16 cellular contexts compared by ENCODE assay signal in genomic region chr11:66886671-66887221, GRCh38. TPM values are rescaled to one million over a fixed set of nuclear protein-coding genes. Genes with fewer than 3 reads are reported as not detected.
A peak's percentile ranks its signal among the peaks of the same experiment; 100 is the strongest.
DNase-seq lines count a peak whose midpoint lies in the region; ATAC-seq and TF ChIP-seq lines count a peak whose summit lies in the region.
"Had no signal": no experiment of that assay in that cellular context is flagged by ENCODE, and none has a peak within 500 bp of the region (broad histone marks: within the 10 kb centered on the region; RNA-seq: fewer than 3 reads in every experiment).

No MANE protein-coding gene starts in this region.

- DNase-seq in astrocyte of the hippocampus (ENCODE audit: low read depth, low spot score) (peak; percentile 71), left ventricle myocardium inferior (peak; percentile 54), inferior parietal cortex (ENCODE audit: extremely low spot score) (no peak), SHP77 (lab: John Stamatoyannopoulos, UW) (no peak)
- DNase-seq: activated CD8-positive, alpha-beta memory T cell treated with anti-CD3 and anti-CD28 coated beads, Interleukin-2, amount 10 ng/mL, durations not matched to agents 7 days and 5 days; KBM-7; kidney glomerular epithelial cell; naive thymus-derived CD8-positive, alpha-beta T cell; NCI-H1694; SIG-M5 had no signal

- H3K36me3 ChIP-seq in HEK293 (ENCODE audit: control insufficient read depth in 2 of 2, insufficient read depth in 1 of 2, low read length in 2 of 2) (no peaks in the 10 kb centered on the region), left ventricle myocardium inferior (no peaks in the 10 kb centered on the region), skeletal muscle satellite cell (ENCODE audit: insufficient read depth, low read length) (no peaks in the 10 kb centered on the region)
- H3K36me3 ChIP-seq: thoracic aorta had no signal

- no peaks in the 10 kb centered on the region for H3K9me3 ChIP-seq in HEK293 (ENCODE audit: control insufficient read depth, insufficient read depth, low read depth, low read length)
- no peaks in the 10 kb centered on the region for H3K9me3 ChIP-seq in left ventricle myocardium inferior (replicated peaks)
- H3K9me3 ChIP-seq in skeletal muscle satellite cell (replicated peaks; ENCODE audit: low read length) = no peaks in the 10 kb centered on the region
- H3K9me3 ChIP-seq: thoracic aorta had no signal

- peak overlapping the region; percentile 34 for H3K4me2 ChIP-seq in skeletal muscle satellite cell (ENCODE audit: low read length)

- POLR2A ChIA-PET in HEK293 (lab: Yijun Ruan, JAX) = no interaction called here

- H3K4me1 ChIP-seq in HEK293 (ENCODE audit: control insufficient read depth, insufficient read depth, low read length) (no peaks in the 10 kb centered on the region), left ventricle myocardium inferior (peaks cover 17% of the 10 kb centered on the region), skeletal muscle satellite cell (ENCODE audit: control insufficient read depth, insufficient read depth, low read length) (peaks cover 44% of the 10 kb centered on the region)

- intact Hi-C loops in left ventricle myocardium inferior (cut with micrococcal nuclease) = no loop called here

- H3K27ac ChIP-seq in HEK293 (ENCODE audit: extremely low read depth, low read depth, low read length) (no peak overlapping the region), left ventricle myocardium inferior (replicated peaks) (peak overlapping the region; percentile 48)
- H3K27ac ChIP-seq: thoracic aorta had no signal

- no peak for TF ChIP-seq CTCF in HEK293 (tag by site-specific recombination; IDR thresholded peaks at IDR 0.05)
- TF ChIP-seq CTCF in left ventricle myocardium inferior (IDR thresholded peaks at IDR 0.05; ENCODE audit: borderline replicate concordance) = no peak

- no peaks in the 10 kb centered on the region for H3K27me3 ChIP-seq in left ventricle myocardium inferior (ENCODE audit: low read depth)
- no peaks in the 10 kb centered on the region for H3K27me3 ChIP-seq in skeletal muscle satellite cell (ENCODE audit: control insufficient read depth, insufficient read depth, low read length)

- CTCF ChIA-PET in HEK293 (lab: Yijun Ruan, JAX) = interaction anchor here (0.7 to 1.0 kb wide), 2 partner anchors 34 to 135 kb away, joined by 3 read pairs; no protein-coding TSS in a partner anchor

- H3K9ac ChIP-seq in skeletal muscle satellite cell (ENCODE audit: low read depth, low read length) = no peak overlapping the region

- no peak for ATAC-seq in HG03521 (IDR thresholded peaks at IDR 0.05; ENCODE audit: unreplicated experiment)
- no peak for ATAC-seq in HG03457 (IDR thresholded peaks at IDR 0.05; ENCODE audit: unreplicated experiment)
- ATAC-seq: activated CD8-positive, alpha-beta memory T cell treated with anti-CD3 and anti-CD28 coated beads, Interleukin-2, amount 10 ng/mL, durations not matched to agents 7 days and 5 days; naive thymus-derived CD8-positive, alpha-beta T cell had no signal

- H3K4me3 ChIP-seq in HEK293 (ENCODE audit: low read depth, low read length) (no peak overlapping the region), left ventricle myocardium inferior (no peak overlapping the region), skeletal muscle satellite cell (ENCODE audit: low read length) (no peak overlapping the region)
- H3K4me3 ChIP-seq: skin epidermis, thoracic aorta had no signal

TF ChIP-seq in HEK293, 187 proteins besides CTCF, POLR2A, EP300 and RAD21:
- TF ChIP-seq GLIS1 (tag by site-specific recombination; IDR thresholded peaks at IDR 0.05) (0 out of 2 replicates have a peak, but pooled peaks have one; percentile 25), ZNF274 (IDR thresholded peaks at IDR 0.05; ENCODE audit: low read length) (no peak), ZNF274 (tag by site-specific recombination; IDR thresholded peaks at IDR 0.05; ENCODE audit: borderline replicate concordance) (no peak), ZNF701 (tag by site-specific recombination; IDR thresholded peaks at IDR 0.05) (no peak), ZIC2 (tag by site-specific recombination; IDR thresholded peaks at IDR 0.05) (peak; percentile 11; the same call in 1 of the 2 replicates), OSR2 (tag by site-specific recombination; IDR thresholded peaks at IDR 0.05) (peak; percentile 78)

RNA-seq across cellular contexts. Expression of gene LRFN4, which starts 29.9 kb away (rescaled TPM):
- total RNA-seq in left ventricle myocardium inferior = 13.5 TPM
- 22.8 and 36.7 TPM in 2 replicates for total RNA-seq in skeletal muscle satellite cell (2012; rRNA removed)

RNA-seq across cellular contexts. Expression of gene RCE1, which starts 43.5 kb away (rescaled TPM):
- total RNA-seq in left ventricle myocardium inferior = 5.1 TPM
- 12.7 and 18.1 TPM in 2 replicates for total RNA-seq in skeletal muscle satellite cell (2012; rRNA removed)

Comparison
In these comparisons a context has a peak if more than half of its experiments do, and no peak if none do; other contexts are left out.
1. DNase-seq: peak in astrocyte of the hippocampus (single experiment) and left ventricle myocardium inferior (single experiment); none in inferior parietal cortex (single experiment) and SHP77 (0 of 2).